In genomic region chr17:82013341-82013740, GRCh38 we compare ENCODE assay signal across 14 cellular contexts. TPM values are rescaled to one million over a fixed set of nuclear protein-coding genes. Genes with fewer than 3 reads are reported as not detected.
DNase-seq lines count a peak whose midpoint lies in the region; ATAC-seq and TF ChIP-seq lines count a peak whose summit lies in the region.
"Had no signal": no experiment of that assay in that cellular context is flagged by ENCODE, and none has a peak within 500 bp of the region (broad histone marks: within the 10 kb centered on the region; RNA-seq: fewer than 3 reads in every experiment).

No MANE protein-coding gene starts in this region.

- peak; percentile 59 for DNase-seq in EH (ENCODE audit: low read depth)
- DNase-seq in anterior cingulate cortex (lab: John Stamatoyannopoulos, UW) = peak in 35 of 58 donors; percentile 8 to 70 (median 50)
- peak in 4 of 5 donors; percentile 42 to 81 (median 62) for DNase-seq in heart left ventricle
- peak in 1 of 2 donors; percentile 62 for DNase-seq in trophoblast cell
- DNase-seq in NCI-H510A treated with DMSO at 0.1 percent for 48 hours (lab: John Stamatoyannopoulos, UW) = no peak
- no peak for DNase-seq in DMS114 treated with DMSO at 0.1 percent for 48 hours (lab: John Stamatoyannopoulos, UW; ENCODE audit: unreplicated experiment)
- no peak for DNase-seq in NCI-H524 (lab: John Stamatoyannopoulos, UW)
- no peak for DNase-seq in germinal center (ENCODE audit: low spot score)
- DNase-seq: activated T-cell treated with anti-CD3 and anti-CD28 coated beads, Interleukin-2, amount 50 U/mL, for 72 hours; DND-41; mammary epithelial cell; MM.1S; NCI-H2171 treated with DMSO at 0.1 percent for 48 hours; PC-3 had no signal

- H2AK5ac ChIP-seq in trophoblast cell (ENCODE audit: low read length) = peak overlapping the region; percentile 46

- H2BK12ac ChIP-seq in trophoblast cell (ENCODE audit: low read length) = peak overlapping the region; percentile 6

- H3K18ac ChIP-seq in trophoblast cell (ENCODE audit: low read length) = peak overlapping the region; percentile 10

- no peak overlapping the region for H3K23ac ChIP-seq in trophoblast cell (ENCODE audit: low read length)

- 46 to 61% (median 53%) methylated on average over 19 to 22 of the region's 22 CpGs for WGBS in heart left ventricle, 4 donors
- WGBS in trophoblast cell (ENCODE audit: extremely low coverage, insufficient coverage, insufficient read length) = no CpG with 5 or more reads among the region's 22 CpGs

- H3K27ac ChIP-seq in heart left ventricle (peak overlapping the region; percentile 67 to 96 (median 90)), trophoblast cell (ENCODE audit: low read depth, low read length) (peak overlapping the region; percentile 8)

- intact Hi-C loops in heart left ventricle (cut with DNase I) = no loop called here

- H3K4me1 ChIP-seq in heart left ventricle (peaks cover 0 to 38% (median 10%) of the 10 kb centered on the region in 12 donors), trophoblast cell (ENCODE audit: control insufficient read depth in 1 of 2, insufficient read depth in 2 of 2, low read length in 2 of 2) (peaks cover 17 to 18% of the 10 kb centered on the region in 2 experiments)

- no peak overlapping the region for H3K4me2 ChIP-seq in trophoblast cell (ENCODE audit: low read length)

- H3K4me3 ChIP-seq in heart left ventricle = no peak overlapping the region
- no peak overlapping the region for H3K4me3 ChIP-seq in trophoblast cell (ENCODE audit: low read depth, low read length)

- H3K36me3 ChIP-seq in heart left ventricle (peaks cover 0 to 21% (median under 1%) of the 10 kb centered on the region in 9 donors), trophoblast cell (ENCODE audit: control insufficient read depth in 1 of 2, insufficient read depth in 2 of 2, low read length in 2 of 2) (peaks cover 13 to 18% of the 10 kb centered on the region in 2 experiments)

- TF ChIP-seq CTCF in heart left ventricle (IDR thresholded peaks at IDR 0.05) = no peak

- no peak overlapping the region for H3K9ac ChIP-seq in trophoblast cell (ENCODE audit: low read length)

- no peak overlapping the region for H2AFZ ChIP-seq in trophoblast cell (ENCODE audit: insufficient read depth, low read length, poor library complexity)

- TF ChIP-seq POLR2A in heart left ventricle (IDR thresholded peaks at IDR 0.05) = no peak

- peaks cover 13% of the 10 kb centered on the region for H3K79me1 ChIP-seq in trophoblast cell (ENCODE audit: low read length)

- no peak overlapping the region for H4K12ac ChIP-seq in trophoblast cell (ENCODE audit: low read depth, low read length)

- H3K4ac ChIP-seq in trophoblast cell (ENCODE audit: low read depth, low read length) = no peak overlapping the region

- peak overlapping the region; percentile 45 for H4K91ac ChIP-seq in trophoblast cell (ENCODE audit: low read depth, low read length)

- no peak overlapping the region for H2BK5ac ChIP-seq in trophoblast cell (ENCODE audit: low read depth, low read length, poor library complexity)

- peak; percentile 22 to 78 (median 69) for ATAC-seq in heart left ventricle
- ATAC-seq: activated T-cell treated with anti-CD3 and anti-CD28 coated beads, Interleukin-2, amount 50 U/mL, for 72 hours; PC-3 had no signal

- H3K79me2 ChIP-seq in trophoblast cell (ENCODE audit: control insufficient read depth, insufficient read depth, low read length, poor library complexity) = peaks cover 2% of the 10 kb centered on the region

- H3K14ac ChIP-seq in trophoblast cell (ENCODE audit: low read length) = peak overlapping the region; percentile 49

- H2BK120ac ChIP-seq in trophoblast cell (ENCODE audit: insufficient read depth, low read length, poor library complexity) = peak overlapping the region; percentile 37

- H3K27me3 ChIP-seq in heart left ventricle (no peaks in the 10 kb centered on the region), trophoblast cell (ENCODE audit: insufficient read depth, low read length) (no peaks in the 10 kb centered on the region)

- no peaks in the 10 kb centered on the region for H3K9me3 ChIP-seq in heart left ventricle
- peaks cover 2% of the 10 kb centered on the region for H3K9me3 ChIP-seq in trophoblast cell (ENCODE audit: insufficient read depth, low read depth, low read length)

- H4K8ac ChIP-seq in trophoblast cell (ENCODE audit: low read depth, low read length) = peak overlapping the region; percentile 39

RNA-seq across cellular contexts. Expression of gene CENPX, which starts 9.3 kb away (rescaled TPM):
- 10 to 100 TPM; 16.8 to 62.0 (median 23.8) TPM for total RNA-seq in heart left ventricle
- 100 to 1,000 TPM in 1 of 2 donors, 10 to 100 TPM in 1; 37.3 to 126 TPM for polyA plus RNA-seq in heart left ventricle
- 38.1 and 38.7 TPM in 2 replicates for polyA plus RNA-seq in trophoblast cell (2013)

RNA-seq across cellular contexts. Expression of gene LRRC45, which starts 9.8 kb away (rescaled TPM):
- total RNA-seq in heart left ventricle = 1 to 10 TPM; 2.9 to 7.5 (median 5.6) TPM
- 1 to 10 TPM; 5.1 to 8.6 TPM for polyA plus RNA-seq in heart left ventricle
- 7.2 and 7.3 TPM in 2 replicates for polyA plus RNA-seq in trophoblast cell (2013)

RNA-seq across cellular contexts. Expression of gene RAC3, which starts 18.1 kb away (rescaled TPM):
- total RNA-seq in heart left ventricle = 1 to 10 TPM in 7 of 9 donors, under 1 TPM in 2; 0.76 to 2.6 (median 1.5) TPM
- 1 to 10 TPM; 1.2 to 2.0 TPM for polyA plus RNA-seq in heart left ventricle
- 24.0 and 25.6 TPM in 2 replicates for polyA plus RNA-seq in trophoblast cell (2013)

RNA-seq across cellular contexts. Expression of gene DCXR, which starts 24.2 kb away (rescaled TPM):
- total RNA-seq in heart left ventricle = 100 to 1,000 TPM; 139 to 312 (median 185) TPM
- polyA plus RNA-seq in heart left ventricle = 100 to 1,000 TPM; 243 to 246 TPM
- 47.4 and 49.9 TPM in 2 replicates for polyA plus RNA-seq in trophoblast cell (2013)

RNA-seq across cellular contexts. Expression of gene ASPSCR1, which starts 35.9 kb away (rescaled TPM):
- 10 to 100 TPM; 15.1 to 27.8 (median 22.5) TPM for total RNA-seq in heart left ventricle
- 10 to 100 TPM; 39.2 to 43.6 TPM for polyA plus RNA-seq in heart left ventricle
- polyA plus RNA-seq in trophoblast cell (2013) = 12.8 and 13.1 TPM in 2 replicates

Comparison
In these comparisons a context has a peak if more than half of its experiments do, and no peak if none do; other contexts are left out.
1. DNase-seq: peak in EH (single experiment), anterior cingulate cortex (35 of 58) and heart left ventricle (4 of 5); none in NCI-H510A treated with DMSO at 0.1 percent for 48 hours (single experiment), DMS114 treated with DMSO at 0.1 percent for 48 hours (single experiment), NCI-H524 (0 of 2) and germinal center (single experiment).